ENCODE assay signal across 6 cellular contexts in the genomic region with DNA sequence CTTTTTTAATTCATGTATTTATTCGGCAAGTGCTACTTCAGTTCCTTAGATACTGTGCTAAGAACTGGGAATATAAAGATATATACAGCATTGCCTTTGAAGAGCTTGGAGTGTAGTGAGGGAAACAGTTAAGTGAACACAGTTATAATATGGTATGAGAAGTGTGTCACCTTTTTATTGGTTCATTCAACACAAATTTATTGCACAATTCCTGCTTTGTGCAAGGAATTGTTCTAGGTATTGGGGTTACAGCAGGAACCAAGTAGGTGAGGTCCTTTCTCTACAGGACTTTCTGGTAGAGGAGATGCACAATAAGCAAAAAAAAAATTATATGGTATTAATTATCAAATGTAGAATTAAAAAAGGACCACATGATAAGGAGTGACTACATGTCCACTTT.
"Had no signal": no experiment of that assay in that cellular context is flagged by ENCODE, and none has a peak within 500 bp of the region (broad histone marks: within the 10 kb centered on the region; RNA-seq: fewer than 3 reads in every experiment).

No MANE protein-coding gene starts in this region.

- H3K4me2 ChIP-seq: KMS-11 had no signal

- H2AFZ ChIP-seq: GM23248 had no signal

- H3K4me3 ChIP-seq: GM23248 had no signal

- H3K9ac ChIP-seq: GM23248, KMS-11 had no signal

- DNase-seq: GM23248, GOT3, H7, HCEC 1CT, KBM-7 had no signal

- H3K27ac ChIP-seq: GM23248, KMS-11 had no signal
